In the genomic region with DNA sequence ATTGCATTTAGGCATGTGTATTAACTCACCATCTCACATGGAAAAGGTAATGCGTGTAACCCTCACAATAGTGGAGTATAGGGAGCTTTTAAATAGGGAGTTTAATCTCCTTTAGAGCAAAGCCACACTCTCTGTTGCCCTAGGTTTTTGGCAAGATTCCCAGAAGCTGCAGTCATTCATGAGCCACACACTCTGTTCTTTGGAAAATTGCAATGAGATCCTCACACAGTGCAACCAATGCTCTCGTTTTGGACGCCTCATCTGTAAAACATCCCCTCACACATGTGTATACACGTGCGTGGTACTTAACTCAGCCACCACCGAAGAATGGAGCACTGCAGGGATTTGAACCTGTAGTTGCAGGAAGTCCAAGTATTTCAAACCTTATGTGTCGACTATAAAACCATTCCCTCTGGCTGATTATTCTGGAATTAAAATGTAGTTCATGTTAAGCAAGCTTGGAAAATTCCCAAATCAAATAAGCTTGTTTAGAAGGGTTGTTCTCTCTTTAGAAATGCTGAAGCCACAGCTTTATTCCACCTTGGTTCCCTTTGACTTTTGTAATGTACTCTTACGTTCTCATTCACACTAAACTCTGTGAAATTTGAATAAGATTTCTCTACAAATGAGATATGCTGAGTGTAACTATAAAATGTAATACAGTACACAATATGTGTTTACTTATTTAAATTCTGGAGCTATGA, we compare ENCODE assay signal across 10 cellular contexts.
DNase-seq lines count a peak whose midpoint lies in the region; ATAC-seq, FAIRE-seq and TF ChIP-seq lines count a peak whose summit lies in the region.
"Had no signal": no experiment of that assay in that cellular context is flagged by ENCODE, and none has a peak within 500 bp of the region (broad histone marks: within the 10 kb centered on the region; RNA-seq: fewer than 3 reads in every experiment).

No MANE protein-coding gene starts in this region.

- ATAC-seq in HG03469 (IDR thresholded peaks at IDR 0.05; ENCODE audit: unreplicated experiment) (no peak), HG02885 (IDR thresholded peaks at IDR 0.05; ENCODE audit: poor library complexity, unreplicated experiment) (no peak)
- ATAC-seq: naive thymus-derived CD4-positive, alpha-beta T cell had no signal

- H3K4me3 ChIP-seq in foreskin fibroblast (ENCODE audit: low read depth in 1 of 2, low read length in 2 of 2): no peak overlapping the region

- TF ChIP-seq CTCF in foreskin fibroblast (IDR thresholded peaks at IDR 0.05; ENCODE audit: low read depth, low read length): no peak

- FAIRE-seq in RCC 7860 (lab: Jason Lieb, UNC): no peak
- no peak for FAIRE-seq in GM19239 (lab: Jason Lieb, UNC)

- DNase-seq in AG08396 (ENCODE audit: low spot score): peak; percentile 3
- DNase-seq in NCI-H1092 treated with DMSO at 0.1 percent for 48 hours (lab: John Stamatoyannopoulos, UW): peak; percentile 95
- DNase-seq in RCC 7860 (ENCODE audit: low spot score): peak; percentile 21
- peak; percentile 37 to 77 for DNase-seq in foreskin fibroblast
- no peak for DNase-seq in GM19239 (ENCODE audit: insufficient read length, low spot score)
- no peak for DNase-seq in activated naive CD4-positive, alpha-beta T cell treated with anti-CD3 and anti-CD28 coated beads, Interleukin-2, amount 50 U/mL, for 16 hours
- DNase-seq: naive thymus-derived CD4-positive, alpha-beta T cell; stimulated activated naive CD4-positive, alpha-beta T cell treated with Interleukin-2 at 50 U/mL for 16 hours had no signal

Comparison
In these comparisons a context has a peak if more than half of its experiments do, and no peak if none do; other contexts are left out.
1. DNase-seq: peak in AG08396 (single experiment), NCI-H1092 treated with DMSO at 0.1 percent for 48 hours (single experiment), RCC 7860 (single experiment) and foreskin fibroblast (2 of 2); none in GM19239 (single experiment) and activated naive CD4-positive, alpha-beta T cell treated with anti-CD3 and anti-CD28 coated beads, Interleukin-2, amount 50 U/mL, for 16 hours (single experiment).